In the genomic region with DNA sequence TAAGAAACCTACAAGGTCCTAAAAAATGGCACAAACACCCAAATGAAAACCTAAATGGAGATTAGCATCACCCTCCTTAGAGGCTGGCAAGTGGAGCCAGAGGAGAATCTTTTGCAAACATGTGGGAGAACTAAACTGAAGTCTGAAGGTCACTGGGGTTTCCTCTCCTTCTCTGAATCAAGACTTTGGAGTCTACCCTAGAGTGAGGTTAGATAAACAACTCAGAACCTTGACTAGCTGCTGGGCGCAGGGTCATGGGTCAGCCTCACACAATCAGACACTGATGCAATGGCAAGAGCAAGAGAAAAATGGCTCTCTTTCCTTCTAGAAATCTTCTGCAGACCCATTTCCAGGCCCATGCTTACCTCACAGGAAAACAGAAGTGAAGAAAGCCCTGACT, we compare ENCODE assay signal across 15 cellular contexts.
DNase-seq lines count a peak whose midpoint lies in the region; ATAC-seq, FAIRE-seq and TF ChIP-seq lines count a peak whose summit lies in the region.
"Had no signal": no experiment of that assay in that cellular context is flagged by ENCODE, and none has a peak within 500 bp of the region (broad histone marks: within the 10 kb centered on the region; RNA-seq: fewer than 3 reads in every experiment).

No MANE protein-coding gene starts in this region.

- H3K27me3 ChIP-seq in IMR-90 (ENCODE audit: control insufficient read depth, insufficient read depth, low read length) = no peaks in the 10 kb centered on the region
- no peaks in the 10 kb centered on the region for H3K27me3 ChIP-seq in endothelial cell of umbilical vein (ENCODE audit: control insufficient read depth in 2 of 2, insufficient read depth in 2 of 2, low read length in 2 of 2)
- H3K27me3 ChIP-seq in neuronal stem cell (ENCODE audit: control insufficient read depth in 3 of 3, insufficient read depth in 3 of 3, low read depth in 1 of 3, low read length in 3 of 3) = no peaks in the 10 kb centered on the region
- no peaks in the 10 kb centered on the region for H3K27me3 ChIP-seq in left lung
- no peaks in the 10 kb centered on the region for H3K27me3 ChIP-seq in WERI-Rb-1 (ENCODE audit: insufficient read depth, low read depth, severe bottlenecking)
- H3K27me3 ChIP-seq: BLaER1 treated with 17β-estradiol and CSF1 and Interleukin-3, amounts not matched to agents 10 nM and 100 nM had no signal

- H2BK15ac ChIP-seq in IMR-90 (ENCODE audit: low read depth, low read length) (no peak overlapping the region), neuronal stem cell (ENCODE audit: low read length) (no peak overlapping the region)

- in situ Hi-C loops in IMR-90 (cut with MboI; ENCODE audit: low sequenced_read_pairs) = loop anchor here (25.0 kb wide), 1 partner anchor 1033 kb away; no protein-coding TSS in a partner anchor

- H2AK5ac ChIP-seq in IMR-90 (ENCODE audit: low read depth, low read length) = no peak overlapping the region; the same call in 1 of the 2 replicates
- no peak overlapping the region for H2AK5ac ChIP-seq in neuronal stem cell (ENCODE audit: low read depth, low read length)

- CTCF ChIA-PET in IMR-90 (lab: Yijun Ruan, JAX) = interaction anchor here (0.6 kb wide), 1 partner anchor 1169 kb away, joined by 3 read pairs; no protein-coding TSS in a partner anchor
- CTCF ChIA-PET in endothelial cell of umbilical vein (lab: Charles Lee) = interaction anchor here (1.0 kb wide), 1 partner anchor 103 kb away, joined by 3 read pairs; no protein-coding TSS in a partner anchor

- H3K4me1 ChIP-seq in IMR-90 (ENCODE audit: control insufficient read depth, insufficient read depth, low read length) (peaks cover 6% of the 10 kb centered on the region; the same call in 1 of the 2 replicates), endothelial cell of umbilical vein (ENCODE audit: control insufficient read depth, extremely low read depth, insufficient read depth, low read length) (peaks cover 26% of the 10 kb centered on the region), neuronal stem cell (ENCODE audit: control insufficient read depth in 2 of 2, insufficient read depth in 1 of 2, low read depth in 1 of 2, low read length in 2 of 2) (peaks cover 3 to 12% of the 10 kb centered on the region in 2 donors), left lung (peaks cover 10 to 42% of the 10 kb centered on the region in 2 donors)

- H3K9ac ChIP-seq in IMR-90 (ENCODE audit: low read depth, low read length) = no peak overlapping the region
- H3K9ac ChIP-seq in endothelial cell of umbilical vein (replicated peaks; ENCODE audit: extremely low read depth, insufficient read depth, low read length) = no peak overlapping the region
- H3K9ac ChIP-seq in neuronal stem cell (ENCODE audit: low read depth, low read length, poor library complexity) = no peak overlapping the region
- H3K9ac ChIP-seq: BLaER1 treated with 17β-estradiol and CSF1 and Interleukin-3, amounts not matched to agents 10 nM and 100 nM had no signal

- H3K18ac ChIP-seq in IMR-90 (ENCODE audit: low read depth, low read length) (no peak overlapping the region), neuronal stem cell (ENCODE audit: low read length) (no peak overlapping the region)

- H3K79me1 ChIP-seq in IMR-90 (ENCODE audit: low read depth in 1 of 2, low read length in 2 of 2) (no peaks in the 10 kb centered on the region), neuronal stem cell (ENCODE audit: low read depth, low read length) (no peaks in the 10 kb centered on the region)

- no peak overlapping the region for H2BK5ac ChIP-seq in IMR-90 (ENCODE audit: low read depth, low read length, poor library complexity, severe bottlenecking)
- H2BK5ac ChIP-seq in neuronal stem cell (ENCODE audit: low read length) = no peak overlapping the region

- TF ChIP-seq POLR2A in IMR-90 (IDR thresholded peaks at IDR 0.05; ENCODE audit: low read depth, low read length) (no peak), endothelial cell of umbilical vein (IDR thresholded peaks at IDR 0.05; ENCODE audit: low read depth, low read length) (no peak)

- intact Hi-C loops in IMR-90 (cut with micrococcal nuclease) = no loop called here
- intact Hi-C loops in endothelial cell of umbilical vein (cut with micrococcal nuclease) = loop anchor here (5.0 to 10.0 kb wide), 2 partner anchors 77 to 166 kb away; no protein-coding TSS in a partner anchor
- intact Hi-C loops in left lung (cut with DNase I) = no loop called here

- dilution Hi-C loops in IMR-90 (cut with HindIII; ENCODE audit: low sequenced_read_pairs, unreplicated experiment) = no loop called here
- dilution Hi-C loops in endothelial cell of umbilical vein (cut with MboI; ENCODE audit: extremely low pct_ligation_motif_present, low sequenced_read_pairs) = no loop called here

- TF ChIP-seq CTCF in IMR-90 (conservative IDR thresholded peaks at IDR 0.05; ENCODE audit: low read depth, low read length) (no peak), endothelial cell of umbilical vein (IDR thresholded peaks at IDR 0.05; ENCODE audit: extremely low read depth in 1 of 2, insufficient read depth in 1 of 2, low read depth in 1 of 2, low read length in 2 of 2) (no peak), left lung (IDR thresholded peaks at IDR 0.05) (no peak), WERI-Rb-1 (IDR thresholded peaks at IDR 0.05; ENCODE audit: low read depth, low read length) (no peak)

- H2BK120ac ChIP-seq in IMR-90 (ENCODE audit: low read depth, low read length) (no peak overlapping the region), neuronal stem cell (ENCODE audit: low read depth, low read length) (no peak overlapping the region)

- H3K4me2 ChIP-seq in IMR-90 (ENCODE audit: low read depth, low read length) (no peak overlapping the region), endothelial cell of umbilical vein (ENCODE audit: insufficient read depth, low read length) (no peak overlapping the region), neuronal stem cell (ENCODE audit: insufficient read depth, low read length, poor library complexity, severe bottlenecking) (no peak overlapping the region)

- ATAC-seq in IMR-90 (ENCODE audit: low read depth) (no peak), left lung (no peak)

- H2AFZ ChIP-seq in IMR-90 (replicated peaks; ENCODE audit: low read length, poor library complexity) = no peak overlapping the region
- no peak overlapping the region for H2AFZ ChIP-seq in endothelial cell of umbilical vein (ENCODE audit: low read depth, low read length)
- H2AFZ ChIP-seq in neuronal stem cell (ENCODE audit: low read length) = peak overlapping the region; percentile 30

- H3K79me2 ChIP-seq in endothelial cell of umbilical vein (ENCODE audit: control insufficient read depth, insufficient read depth, low read length) = no peaks in the 10 kb centered on the region

- H4K20me1 ChIP-seq in IMR-90 (ENCODE audit: insufficient read depth, low read length) (no peaks in the 10 kb centered on the region), endothelial cell of umbilical vein (replicated peaks; ENCODE audit: control insufficient read depth, extremely low read depth, insufficient read depth, low read length) (no peaks in the 10 kb centered on the region)
- H4K20me1 ChIP-seq: BLaER1 treated with 17β-estradiol and CSF1 and Interleukin-3, amounts not matched to agents 10 nM and 100 nM had no signal

- H4K91ac ChIP-seq in IMR-90 (ENCODE audit: insufficient read depth, low read depth, low read length) (no peak overlapping the region; the same call in 1 of the 2 replicates), neuronal stem cell (ENCODE audit: low read depth, low read length, poor library complexity) (no peak overlapping the region)

- H3K9me3 ChIP-seq in IMR-90 (ENCODE audit: control insufficient read depth, insufficient read depth, low read length) (no peaks in the 10 kb centered on the region), endothelial cell of umbilical vein (replicated peaks; ENCODE audit: control insufficient read depth, insufficient read depth, low read length) (no peaks in the 10 kb centered on the region), neuronal stem cell (replicated peaks in 1 of 2; ENCODE audit: control insufficient read depth in 2 of 2, insufficient read depth in 1 of 2, low read depth in 1 of 2, low read length in 2 of 2) (no peaks in the 10 kb centered on the region), left lung (no peaks in the 10 kb centered on the region), WERI-Rb-1 (ENCODE audit: severe bottlenecking) (no peaks in the 10 kb centered on the region)
- H3K9me3 ChIP-seq: BLaER1 treated with 17β-estradiol and CSF1 and Interleukin-3, amounts not matched to agents 10 nM and 100 nM; Caco-2 had no signal

- H3K27ac ChIP-seq in IMR-90 (ENCODE audit: insufficient read depth, low read length) (no peak overlapping the region), endothelial cell of umbilical vein (ENCODE audit: insufficient read depth, low read depth, low read length) (no peak overlapping the region), neuronal stem cell (replicated peaks; ENCODE audit: low read length) (no peak overlapping the region), left lung (peak overlapping the region in 1 of 2 donors; percentile 66), WERI-Rb-1 (no peak overlapping the region)
- H3K27ac ChIP-seq: BLaER1 treated with 17β-estradiol and CSF1 and Interleukin-3, amounts not matched to agents 10 nM and 100 nM had no signal

- H3K9me1 ChIP-seq in IMR-90 (ENCODE audit: insufficient read depth, low read length) = peaks cover 5% of the 10 kb centered on the region; the same call in 1 of the 2 replicates
- no peaks in the 10 kb centered on the region for H3K9me1 ChIP-seq in endothelial cell of umbilical vein (replicated peaks; ENCODE audit: control insufficient read depth, extremely low read depth, insufficient read depth, low read length)

- DNase-seq in IMR-90 (no peak), endothelial cell of umbilical vein (ENCODE audit: low read depth, low spot score) (no peak), neuronal stem cell (ENCODE audit: low spot score) (no peak), left lung (no peak), WERI-Rb-1 (no peak)
- no peak for DNase-seq in activated naive CD4-positive, alpha-beta T cell treated with Interleukin-2 at 50 U/mL for 16 hours
- DNase-seq: Caco-2; CD4-positive, CD25-positive, alpha-beta regulatory T cell; H9 had no signal

- peak; percentile 12 for FAIRE-seq in endothelial cell of umbilical vein (lab: Jason Lieb, UNC)
- FAIRE-seq: D721Med, G401.6, GM12891, GM19239, H1 had no signal

- no peak overlapping the region for H2AK9ac ChIP-seq in IMR-90 (replicated peaks; ENCODE audit: low read depth, low read length, poor library complexity)

- H3K23ac ChIP-seq in IMR-90 (ENCODE audit: low read depth, low read length) (no peak overlapping the region), neuronal stem cell (ENCODE audit: low read depth, low read length, poor library complexity) (no peak overlapping the region)

- WGBS in IMR-90 (ENCODE audit: extremely low coverage in 2 of 2, insufficient read length in 1 of 2), 2 experiments = no CpG with 5 or more reads among the region's 1 CpG
- no CpG with 5 or more reads among the region's 1 CpG for WGBS in neuronal stem cell (ENCODE audit: extremely low coverage in 2 of 2, insufficient read length in 2 of 2, insufficient replicate concordance in 1 of 2), 2 donors

- POLR2A ChIA-PET in IMR-90 (lab: Charles Lee; ENCODE audit: unreplicated experiment) = no interaction called here
- POLR2A ChIA-PET in endothelial cell of umbilical vein (lab: Charles Lee) = no interaction called here

- H4K8ac ChIP-seq in IMR-90 (ENCODE audit: low read depth in 2 of 2, low read length in 2 of 2) (no peak overlapping the region), neuronal stem cell (ENCODE audit: low read depth, low read length) (no peak overlapping the region)

- no peak overlapping the region for H4K5ac ChIP-seq in IMR-90 (ENCODE audit: low read depth, low read length)

- no peak overlapping the region for H2BK12ac ChIP-seq in neuronal stem cell (ENCODE audit: low read length)

- H3K36me3 ChIP-seq in IMR-90 (ENCODE audit: control insufficient read depth, insufficient read depth, low read length) (no peaks in the 10 kb centered on the region), endothelial cell of umbilical vein (ENCODE audit: control insufficient read depth in 2 of 2, extremely low read depth in 1 of 2, insufficient read depth in 2 of 2, low read length in 2 of 2) (no peaks in the 10 kb centered on the region), neuronal stem cell (replicated peaks in 1 of 2; ENCODE audit: control insufficient read depth in 2 of 2, insufficient read depth in 2 of 2, low read length in 2 of 2) (no peaks in the 10 kb centered on the region), left lung (no peaks in the 10 kb centered on the region), WERI-Rb-1 (no peaks in the 10 kb centered on the region)
- H3K36me3 ChIP-seq: BLaER1 treated with 17β-estradiol and CSF1 and Interleukin-3, amounts not matched to agents 10 nM and 100 nM had no signal

- H3K56ac ChIP-seq in IMR-90 (ENCODE audit: extremely low read depth, insufficient read depth, low read length) = no peak overlapping the region

- H3K4me3 ChIP-seq in IMR-90 (ENCODE audit: insufficient read depth, low read depth, low read length) (no peak overlapping the region), endothelial cell of umbilical vein (replicated peaks in 1 of 3; ENCODE audit: insufficient read depth in 1 of 3, low read depth in 1 of 3, low read length in 3 of 3) (no peak overlapping the region), neuronal stem cell (ENCODE audit: low read length in 2 of 2) (no peak overlapping the region), left lung (no peak overlapping the region), WERI-Rb-1 (ENCODE audit: low read depth, low read length) (no peak overlapping the region)
- H3K4me3 ChIP-seq: BLaER1 treated with 17β-estradiol and CSF1 and Interleukin-3, amounts not matched to agents 10 nM and 100 nM had no signal

- H3K4ac ChIP-seq in IMR-90 (ENCODE audit: low read depth, low read length) (no peak overlapping the region), neuronal stem cell (ENCODE audit: low read length) (no peak overlapping the region)

- H3K14ac ChIP-seq in IMR-90 (replicated peaks; ENCODE audit: low read depth, low read length) (no peak overlapping the region; the same call in 1 of the 2 replicates), neuronal stem cell (ENCODE audit: low read length) (no peak overlapping the region)

- H2BK20ac ChIP-seq in IMR-90 (ENCODE audit: low read depth, low read length) = 0 out of 2 replicates have a peak overlapping the region, but pooled peaks have one; percentile 48

- BruUV-seq in IMR-90 (replicated peaks; lab: Mats Ljungman, UMichigan) (no TSS peak), endothelial cell of umbilical vein (replicated peaks; lab: Mats Ljungman, UMichigan) (no TSS peak)

- TF ChIP-seq RAD21 in IMR-90 (IDR thresholded peaks at IDR 0.05; ENCODE audit: low read length) = no peak
